Comparison of ENCODE assay signal across 21 cellular contexts in the genomic region with DNA sequence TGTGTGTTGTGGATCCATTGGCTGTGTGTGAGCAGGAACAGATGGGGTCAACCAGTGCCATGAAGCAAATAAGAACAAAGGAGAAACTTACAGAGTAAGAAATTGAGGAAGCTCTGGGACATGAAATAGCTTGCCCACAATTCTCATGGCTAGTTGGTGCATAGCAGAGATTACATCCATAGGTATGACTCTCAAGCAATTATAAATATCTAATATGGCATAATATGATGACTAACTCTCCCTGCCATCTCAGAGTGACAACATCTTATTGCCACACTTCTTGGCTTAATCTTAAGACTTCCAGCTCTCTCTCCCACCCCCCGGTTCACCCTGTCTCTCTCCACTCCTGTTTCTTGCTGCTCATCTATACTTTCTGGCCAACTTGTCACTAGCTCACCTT. TPM values are rescaled to one million over a fixed set of nuclear protein-coding genes. Genes with fewer than 3 reads are reported as not detected.
DNase-seq lines count a peak whose midpoint lies in the region; ATAC-seq and TF ChIP-seq lines count a peak whose summit lies in the region.
"Had no signal": no experiment of that assay in that cellular context is flagged by ENCODE, and none has a peak within 500 bp of the region (broad histone marks: within the 10 kb centered on the region; RNA-seq: fewer than 3 reads in every experiment).

No MANE protein-coding gene starts in this region.

- H3K79me1 ChIP-seq in neuronal stem cell (ENCODE audit: low read depth, low read length) = no peaks in the 10 kb centered on the region

- H3K36me3 ChIP-seq in RWPE2 (ENCODE audit: low read depth) (no peaks in the 10 kb centered on the region), neuronal stem cell (replicated peaks in 1 of 2; ENCODE audit: control insufficient read depth in 2 of 2, insufficient read depth in 2 of 2, low read length in 2 of 2) (no peaks in the 10 kb centered on the region)

- no peaks in the 10 kb centered on the region for H3K4me1 ChIP-seq in RWPE2 (ENCODE audit: insufficient read depth, poor library complexity, severe bottlenecking)
- peaks cover 0 to 9% of the 10 kb centered on the region in 2 donors for H3K4me1 ChIP-seq in neuronal stem cell (ENCODE audit: control insufficient read depth in 2 of 2, insufficient read depth in 1 of 2, low read depth in 1 of 2, low read length in 2 of 2)

- H2BK120ac ChIP-seq in neuronal stem cell (ENCODE audit: low read depth, low read length) = no peak overlapping the region

- peak; percentile 51; the same call in 2 of the 3 replicates for ATAC-seq in RWPE2 (ENCODE audit: low read depth)

- WGBS in neuronal stem cell (ENCODE audit: extremely low coverage in 2 of 2, insufficient read length in 2 of 2, insufficient replicate concordance in 1 of 2), 2 donors = no CpG with 5 or more reads among the region's 1 CpG

- H3K4me2 ChIP-seq in neuronal stem cell (ENCODE audit: insufficient read depth, low read length, poor library complexity, severe bottlenecking) = no peak overlapping the region

- H3K18ac ChIP-seq in neuronal stem cell (ENCODE audit: low read length) = peak overlapping the region; percentile 12

- TF ChIP-seq CTCF in RWPE2 (IDR thresholded peaks at IDR 0.05; ENCODE audit: poor library complexity, severe bottlenecking) (no peak), fibroblast of mammary gland (conservative IDR thresholded peaks at IDR 0.05; ENCODE audit: control insufficient read depth, insufficient read depth, low read depth, low read length) (no peak)

- H3K4me3 ChIP-seq in RWPE2 (ENCODE audit: severe bottlenecking) (no peak overlapping the region), fibroblast of mammary gland (ENCODE audit: control insufficient read depth, low read depth, low read length) (no peak overlapping the region), neuronal stem cell (ENCODE audit: low read length in 2 of 2) (no peak overlapping the region)

- H3K27me3 ChIP-seq in RWPE2 (ENCODE audit: insufficient read depth, poor library complexity, severe bottlenecking) = no peaks in the 10 kb centered on the region
- H3K27me3 ChIP-seq in neuronal stem cell (ENCODE audit: control insufficient read depth in 3 of 3, insufficient read depth in 3 of 3, low read depth in 1 of 3, low read length in 3 of 3) = no peaks in the 10 kb centered on the region

- no peak overlapping the region for H2BK15ac ChIP-seq in neuronal stem cell (ENCODE audit: low read length)

- H3K9me3 ChIP-seq in RWPE2 (ENCODE audit: severe bottlenecking) (no peaks in the 10 kb centered on the region), neuronal stem cell (replicated peaks in 1 of 2; ENCODE audit: control insufficient read depth in 2 of 2, insufficient read depth in 1 of 2, low read depth in 1 of 2, low read length in 2 of 2) (no peaks in the 10 kb centered on the region)

- no peak overlapping the region for H2AFZ ChIP-seq in neuronal stem cell (ENCODE audit: low read length)

- no peak overlapping the region for H2BK12ac ChIP-seq in neuronal stem cell (ENCODE audit: low read length)

- no peak overlapping the region for H3K23ac ChIP-seq in neuronal stem cell (ENCODE audit: low read depth, low read length, poor library complexity)

- no peak overlapping the region for H2AK5ac ChIP-seq in neuronal stem cell (ENCODE audit: low read depth, low read length)

- no peak overlapping the region for H2BK5ac ChIP-seq in neuronal stem cell (ENCODE audit: low read length)

- H3K14ac ChIP-seq in neuronal stem cell (ENCODE audit: low read length) = no peak overlapping the region

- no peak overlapping the region for H3K27ac ChIP-seq in RWPE2 (ENCODE audit: poor library complexity, severe bottlenecking)
- no peak overlapping the region for H3K27ac ChIP-seq in neuronal stem cell (replicated peaks; ENCODE audit: low read length)

- DNase-seq in HCEC 1CT (peak; percentile 23), RWPE2 (ENCODE audit: low spot score) (no peak), fibroblast of mammary gland (ENCODE audit: low read depth) (peak; percentile 5), neuronal stem cell (ENCODE audit: low spot score) (no peak), NCI-H1436 (lab: John Stamatoyannopoulos, UW) (no peak), AG08396 (ENCODE audit: low spot score) (no peak), foreskin melanocyte (no peak)
- DNase-seq: CD4-positive, CD25-positive, alpha-beta regulatory T cell; COR-L47; DMS79 treated with DMSO at 0.1 percent for 48 hours; GOT3; Karpas-422; NCI-H1048; NCI-H1436 treated with DMSO at 0.1 percent for 48 hours; NCI-H1930; NCI-H226; NCI-H510A treated with DMSO at 0.1 percent for 48 hours; NCI-H748 treated with DMSO at 0.1 percent for 48 hours; OCI-M1; Right ventricle myocardium superior had no signal

- H4K8ac ChIP-seq in neuronal stem cell (ENCODE audit: low read depth, low read length) = no peak overlapping the region

- H3K4ac ChIP-seq in neuronal stem cell (ENCODE audit: low read length) = no peak overlapping the region

- no peak overlapping the region for H3K9ac ChIP-seq in neuronal stem cell (ENCODE audit: low read depth, low read length, poor library complexity)

- H4K91ac ChIP-seq in neuronal stem cell (ENCODE audit: low read depth, low read length, poor library complexity) = no peak overlapping the region

RNA-seq across cellular contexts. Expression of gene OXGR1, which starts 53.3 kb away (rescaled TPM):
- polyA plus RNA-seq in neuronal stem cell (2013, experiment 1 of 2) = 4.1 TPM
- 4.4 TPM for polyA plus RNA-seq in neuronal stem cell (2013, experiment 2 of 2)
- polyA plus RNA-seq: BJ; CD4-positive, CD25-positive, alpha-beta regulatory T cell had no signal

Comparison
In these comparisons a context has a peak if more than half of its experiments do, and no peak if none do; other contexts are left out.
1. DNase-seq: peak in HCEC 1CT (single experiment) and fibroblast of mammary gland (single experiment); none in RWPE2 (single experiment), neuronal stem cell (single experiment), NCI-H1436 (single experiment), AG08396 (single experiment) and foreskin melanocyte (single experiment).